Comparison of ENCODE assay signal across 13 cellular contexts in genomic region chr9:137818286-137818685, GRCh38. TPM values are rescaled to one million over a fixed set of nuclear protein-coding genes. Genes with fewer than 3 reads are reported as not detected.
DNase-seq lines count a peak whose midpoint lies in the region; ATAC-seq lines count a peak whose summit lies in the region.
"Had no signal": no experiment of that assay in that cellular context is flagged by ENCODE, and none has a peak within 500 bp of the region (broad histone marks: within the 10 kb centered on the region; RNA-seq: fewer than 3 reads in every experiment).

No MANE protein-coding gene starts in this region.

- no peaks in the 10 kb centered on the region for H3K27me3 Mint-ChIP-seq in T-helper 17 cell
- H3K27me3 Mint-ChIP-seq in memory B cell = no peaks in the 10 kb centered on the region

- peak overlapping the region; percentile 10 for H3K27ac Mint-ChIP-seq in T-helper 17 cell
- H3K27ac Mint-ChIP-seq in memory B cell = peak overlapping the region; percentile 72
- H3K27ac Mint-ChIP-seq in stimulated activated effector memory CD8-positive, alpha-beta T cell treated with anti-CD3 and anti-CD28 coated beads, Interleukin-12 subunit alpha, Interleukin-12 subunit beta, amount 100 ng/mL, for 72 hours = peak overlapping the region; percentile 65

- no peaks in the 10 kb centered on the region for H3K9me3 ChIP-seq in T-helper 17 cell (ENCODE audit: control insufficient read depth, low read length, poor library complexity, severe bottlenecking)

- H3K4me3 Mint-ChIP-seq in T-helper 17 cell (no peak overlapping the region), memory B cell (no peak overlapping the region)
- H3K4me3 Mint-ChIP-seq in stimulated activated effector memory CD8-positive, alpha-beta T cell treated with anti-CD3 and anti-CD28 coated beads, Interleukin-12 subunit alpha, Interleukin-12 subunit beta, amount 100 ng/mL, for 72 hours = no peak overlapping the region
- H3K4me3 Mint-ChIP-seq: CD8-positive, alpha-beta memory T cell had no signal

- ATAC-seq in T-helper 17 cell = no peak
- no peak for ATAC-seq in memory B cell (ENCODE audit: low read depth)
- no peak for ATAC-seq in stimulated activated effector memory CD8-positive, alpha-beta T cell treated with anti-CD3 and anti-CD28 coated beads, Interleukin-12 subunit alpha, Interleukin-12 subunit beta, amount 100 ng/mL, for 72 hours
- ATAC-seq: HCT116 had no signal

- H3K36me3 Mint-ChIP-seq in T-helper 17 cell (ENCODE audit: low read depth) = peaks cover 7% of the 10 kb centered on the region
- peaks cover 41% of the 10 kb centered on the region for H3K36me3 Mint-ChIP-seq in memory B cell
- H3K36me3 Mint-ChIP-seq in stimulated activated effector memory CD8-positive, alpha-beta T cell treated with anti-CD3 and anti-CD28 coated beads, Interleukin-12 subunit alpha, Interleukin-12 subunit beta, amount 100 ng/mL, for 72 hours = peaks cover 74% of the 10 kb centered on the region

- H3K4me1 Mint-ChIP-seq in T-helper 17 cell (peaks cover 3% of the 10 kb centered on the region), memory B cell (peaks cover 6% of the 10 kb centered on the region)
- peaks cover 7% of the 10 kb centered on the region for H3K4me1 Mint-ChIP-seq in stimulated activated effector memory CD8-positive, alpha-beta T cell treated with anti-CD3 and anti-CD28 coated beads, Interleukin-12 subunit alpha, Interleukin-12 subunit beta, amount 100 ng/mL, for 72 hours
- H3K4me1 Mint-ChIP-seq: CD8-positive, alpha-beta memory T cell had no signal

- no peaks in the 10 kb centered on the region for H3K9me3 Mint-ChIP-seq in memory B cell
- no peaks in the 10 kb centered on the region for H3K9me3 Mint-ChIP-seq in stimulated activated effector memory CD8-positive, alpha-beta T cell treated with anti-CD3 and anti-CD28 coated beads, Interleukin-12 subunit alpha, Interleukin-12 subunit beta, amount 100 ng/mL, for 72 hours

- peak; percentile 54 for DNase-seq in activated effector memory CD4-positive, alpha-beta T cell treated with anti-CD3 and anti-CD28 coated beads, Interleukin-2, amount 50 U/mL, for 16 hours
- no peak for DNase-seq in activated effector memory CD4-positive, alpha-beta T cell treated with Interleukin-2 at 50 U/mL for 16 hours
- DNase-seq in T-helper 17 cell (no peak), memory B cell (ENCODE audit: low spot score in 2 of 2) (no peak), NCI-H2107 treated with DMSO at 0.1 percent for 48 hours (lab: John Stamatoyannopoulos, UW; ENCODE audit: unreplicated experiment) (no peak), DMS153 treated with DMSO at 0.1 percent for 48 hours (lab: John Stamatoyannopoulos, UW; ENCODE audit: unreplicated experiment) (no peak), HT-29 (ENCODE audit: low spot score) (no peak)
- no peak for DNase-seq in stimulated activated effector memory CD8-positive, alpha-beta T cell treated with anti-CD3 and anti-CD28 coated beads, Interleukin-12 subunit alpha, Interleukin-12 subunit beta, amount 100 ng/mL, for 72 hours (ENCODE audit: low spot score in 2 of 2)
- DNase-seq: Caco-2; CD8-positive, alpha-beta memory T cell; DMS53; GF-D8 had no signal

RNA-seq across cellular contexts. Expression of gene CACNA1B, which starts 59.3 kb away (rescaled TPM):
- total RNA-seq in T-helper 17 cell = under 1 TPM in 1 of 2 donors, not detected in 1; 0.22 TPM
- total RNA-seq in HT-29 (2014; rRNA removed; shearing (Covaris generic)) = not detected in 2 replicates
- total RNA-seq: CD8-positive, alpha-beta memory T cell had no signal

Comparison
In these comparisons a context has a peak if more than half of its experiments do, and no peak if none do; other contexts are left out.
1. H3K27ac Mint-ChIP-seq: peak in every context shown above with its lines; median percentile 72 in memory B cell; 65 in stimulated activated effector memory CD8-positive, alpha-beta T cell treated with anti-CD3 and anti-CD28 coated beads, Interleukin-12 subunit alpha, Interleukin-12 subunit beta, amount 100 ng/mL, for 72 hours; 10 in T-helper 17 cell.